Comparison of ENCODE assay signal across 8 cellular contexts in genomic region chr2:73285162-73285739, GRCh38. TPM values are rescaled to one million over a fixed set of nuclear protein-coding genes. Genes with fewer than 3 reads are reported as not detected.
DNase-seq lines count a peak whose midpoint lies in the region; ATAC-seq and TF ChIP-seq lines count a peak whose summit lies in the region.

No MANE protein-coding gene starts in this region.

- in situ Hi-C loops in GM13976 (cut with MboI; ENCODE audit: low sequenced_read_pairs, unreplicated experiment), result no loop called here

- CTCF ChIA-PET in activated CD4-positive, alpha-beta memory T cell treated with anti-CD3 and anti-CD28 coated beads, Interleukin-2, amount 10 ng/mL, durations not matched to agents 7 days and 5 days (lab: Charles Lee), result interaction anchor here (1.1 to 1.2 kb wide), 2 partner anchors 50 to 108 kb away, joined by 3 to 5 read pairs; no protein-coding TSS in a partner anchor

- peak overlapping the region; percentile 53 for H3K4me3 Mint-ChIP-seq in activated CD4-positive, alpha-beta memory T cell treated with anti-CD3 and anti-CD28 coated beads, Interleukin-2, amount 10 ng/mL, durations not matched to agents 7 days and 5 days
- H3K4me3 Mint-ChIP-seq in type B pancreatic cell, result peak overlapping the region; percentile 32

- POLR2A ChIA-PET in activated CD4-positive, alpha-beta memory T cell treated with anti-CD3 and anti-CD28 coated beads, Interleukin-2, amount 10 ng/mL, durations not matched to agents 7 days and 5 days (lab: Charles Lee), result interaction anchor here (0.5 to 1.9 kb wide), 2 partner anchors 51 to 100 kb away, joined by 3 to 9 read pairs; partner anchors contain the start of genes ALMS1, CCT7 and PRADC1

- peak; percentile 53 for ATAC-seq in GM21515 (IDR thresholded peaks at IDR 0.05; ENCODE audit: unreplicated experiment)

- peaks cover 3% of the 10 kb centered on the region for H3K36me3 Mint-ChIP-seq in activated CD4-positive, alpha-beta memory T cell treated with anti-CD3 and anti-CD28 coated beads, Interleukin-2, amount 10 ng/mL, durations not matched to agents 7 days and 5 days (ENCODE audit: low read depth)
- H3K36me3 Mint-ChIP-seq in type B pancreatic cell, result no peaks in the 10 kb centered on the region

- H3K27me3 Mint-ChIP-seq in activated CD4-positive, alpha-beta memory T cell treated with anti-CD3 and anti-CD28 coated beads, Interleukin-2, amount 10 ng/mL, durations not matched to agents 7 days and 5 days, result peaks cover 26% of the 10 kb centered on the region
- peaks cover 65% of the 10 kb centered on the region for H3K27me3 Mint-ChIP-seq in type B pancreatic cell

- H3K27ac Mint-ChIP-seq in activated CD4-positive, alpha-beta memory T cell treated with anti-CD3 and anti-CD28 coated beads, Interleukin-2, amount 10 ng/mL, durations not matched to agents 7 days and 5 days, result no peak overlapping the region
- H3K27ac Mint-ChIP-seq in type B pancreatic cell, result no peak overlapping the region

- H3K9ac ChIP-seq in iPS-20b (ENCODE audit: low read depth, low read length), result peak overlapping the region; percentile 75; the same call in 1 of the 2 replicates

- TF ChIP-seq CTCF in GM13976 (IDR thresholded peaks at IDR 0.05; ENCODE audit: borderline replicate concordance, control extremely low read depth, extremely low read depth, insufficient read depth, missing control alignments) (no peak), type B pancreatic cell (conservative IDR thresholded peaks at IDR 0.05) (no peak)

- H3K4me1 Mint-ChIP-seq in activated CD4-positive, alpha-beta memory T cell treated with anti-CD3 and anti-CD28 coated beads, Interleukin-2, amount 10 ng/mL, durations not matched to agents 7 days and 5 days, result peaks cover 20% of the 10 kb centered on the region
- no peaks in the 10 kb centered on the region for H3K4me1 Mint-ChIP-seq in type B pancreatic cell (ENCODE audit: unreplicated experiment)

- peaks cover 5% of the 10 kb centered on the region; the same call in 1 of the 2 replicates for H3K4me1 ChIP-seq in iPS-20b (ENCODE audit: insufficient read depth, low read length)

- peak; percentile 54 for DNase-seq in GM13976 (ENCODE audit: low spot score)
- peak; percentile 55 for DNase-seq in HT-29 (ENCODE audit: low spot score)
- no peak for DNase-seq in activated CD4-positive, alpha-beta memory T cell treated with anti-CD3 and anti-CD28 coated beads, Interleukin-2, amount 10 ng/mL, durations not matched to agents 7 days and 5 days
- DNase-seq in type B pancreatic cell (ENCODE audit: extremely low spot score, unreplicated experiment), result no peak
- no peak for DNase-seq in COLO829 (ENCODE audit: low spot score)
- DNase-seq in NCI-H2171 treated with DMSO at 0.1 percent for 48 hours (lab: John Stamatoyannopoulos, UW), result no peak

- H3K36me3 ChIP-seq in iPS-20b (ENCODE audit: insufficient read depth, low read depth, low read length), result no peaks in the 10 kb centered on the region

- peak overlapping the region; percentile 79 for H3K4me3 ChIP-seq in iPS-20b (ENCODE audit: low read length)

- H3K9me3 Mint-ChIP-seq in activated CD4-positive, alpha-beta memory T cell treated with anti-CD3 and anti-CD28 coated beads, Interleukin-2, amount 10 ng/mL, durations not matched to agents 7 days and 5 days, result no peaks in the 10 kb centered on the region
- no peaks in the 10 kb centered on the region for H3K9me3 Mint-ChIP-seq in type B pancreatic cell

- peaks cover 69% of the 10 kb centered on the region for H3K27me3 ChIP-seq in iPS-20b (ENCODE audit: insufficient read depth, low read length)

- H3K9me3 ChIP-seq in iPS-20b (ENCODE audit: insufficient read depth, low read depth, low read length), result no peaks in the 10 kb centered on the region

- H3K27ac ChIP-seq in iPS-20b (ENCODE audit: low read length), result no peak overlapping the region

RNA-seq across cellular contexts. Expression of gene FBXO41, which starts 1.0 kb away (rescaled TPM):
- total RNA-seq in HT-29 (2014; rRNA removed; shearing (Covaris generic)), result 18.0 and 26.8 TPM in 2 replicates
- total RNA-seq in activated CD4-positive, alpha-beta memory T cell treated with anti-CD3 and anti-CD28 coated beads, Interleukin-2, amount 10 ng/mL, durations not matched to agents 7 days and 5 days, result 10 to 100 TPM; 12.0 to 13.3 TPM
- total RNA-seq in type B pancreatic cell (ENCODE audit: low replicate concordance), result 5.2 and 5.5 TPM in 2 replicates

RNA-seq across cellular contexts. Expression of gene EGR4, which starts 8.1 kb away (rescaled TPM):
- total RNA-seq in HT-29 (2014; rRNA removed; shearing (Covaris generic)), result 0.37 and 2.2 TPM in 2 replicates
- total RNA-seq in activated CD4-positive, alpha-beta memory T cell treated with anti-CD3 and anti-CD28 coated beads, Interleukin-2, amount 10 ng/mL, durations not matched to agents 7 days and 5 days, result not detected
- total RNA-seq in type B pancreatic cell (ENCODE audit: low replicate concordance), result 0.19 and 1.2 TPM in 2 replicates

RNA-seq across cellular contexts. Expression of gene CCT7, which starts 51.1 kb away (rescaled TPM):
- total RNA-seq in HT-29 (2014; rRNA removed; shearing (Covaris generic)), result 502 and 515 TPM in 2 replicates
- 100 to 1,000 TPM; 259 to 262 TPM for total RNA-seq in activated CD4-positive, alpha-beta memory T cell treated with anti-CD3 and anti-CD28 coated beads, Interleukin-2, amount 10 ng/mL, durations not matched to agents 7 days and 5 days
- total RNA-seq in type B pancreatic cell (ENCODE audit: low replicate concordance), result 256 and 300 TPM in 2 replicates

RNA-seq across cellular contexts. Expression of gene PRADC1, which starts 52.2 kb away (rescaled TPM):
- total RNA-seq in HT-29 (2014; rRNA removed; shearing (Covaris generic)), result 24.1 and 29.7 TPM in 2 replicates
- total RNA-seq in activated CD4-positive, alpha-beta memory T cell treated with anti-CD3 and anti-CD28 coated beads, Interleukin-2, amount 10 ng/mL, durations not matched to agents 7 days and 5 days, result 10 to 100 TPM; 10.1 to 10.7 TPM
- total RNA-seq in type B pancreatic cell (ENCODE audit: low replicate concordance), result 16.3 and 19.6 TPM in 2 replicates

Comparison
In these comparisons a context has a peak if more than half of its experiments do, and no peak if none do; other contexts are left out.
1. DNase-seq: peak in GM13976 (single experiment) and HT-29 (single experiment); none in activated CD4-positive, alpha-beta memory T cell treated with anti-CD3 and anti-CD28 coated beads, Interleukin-2, amount 10 ng/mL, durations not matched to agents 7 days and 5 days (single experiment), type B pancreatic cell (single experiment), COLO829 (single experiment) and NCI-H2171 treated with DMSO at 0.1 percent for 48 hours (single experiment).